Comparison of ENCODE assay signal across 18 cellular contexts in genomic region chr17:50658602-50659001, GRCh38. TPM values are rescaled to one million over a fixed set of nuclear protein-coding genes. Genes with fewer than 3 reads are reported as not detected.
"Had no signal": no experiment of that assay in that cellular context is flagged by ENCODE, and none has a peak within 500 bp of the region (broad histone marks: within the 10 kb centered on the region; RNA-seq: fewer than 3 reads in every experiment).

No MANE protein-coding gene starts in this region.

- H3K4me3 Mint-ChIP-seq: activated naive CD4-positive, alpha-beta T cell treated with anti-CD3 and anti-CD28 coated beads, Interleukin-2, amount 50 U/mL, for 24 hours; nephron; stimulated activated naive CD8-positive, alpha-beta T cell treated with anti-CD3 and anti-CD28 coated beads, Interleukin-15, Interleukin-2, amounts not matched to agents 100 ng/mL and 50 ng/mL, for 24 hours; WTC11 had no signal

- H3K27me3 Mint-ChIP-seq: activated naive CD4-positive, alpha-beta T cell treated with anti-CD3 and anti-CD28 coated beads, Interleukin-2, amount 50 U/mL, for 24 hours; stimulated activated naive CD8-positive, alpha-beta T cell treated with anti-CD3 and anti-CD28 coated beads, Interleukin-15, Interleukin-2, amounts not matched to agents 100 ng/mL and 50 ng/mL, for 24 hours had no signal

- H3K9me3 ChIP-seq: psoas muscle, uterus had no signal

- H3K27ac Mint-ChIP-seq: activated naive CD4-positive, alpha-beta T cell treated with anti-CD3 and anti-CD28 coated beads, Interleukin-2, amount 50 U/mL, for 24 hours; activated T-helper 2 cell treated with anti-CD3 and anti-CD28 coated beads, Interferon-gamma antibody, Interleukin-2, Interleukin-4, amounts not matched to agents 10 μg/mL and 5 μg/mL and 100 μg/mL, durations not matched to agents 14 hours and 24 hours and 36 hours; nephron; stimulated activated naive CD8-positive, alpha-beta T cell treated with anti-CD3 and anti-CD28 coated beads, Interleukin-15, Interleukin-2, amounts not matched to agents 100 ng/mL and 50 ng/mL, for 24 hours had no signal

- H3K27me3 ChIP-seq: brain microvascular endothelial cell, uterus had no signal

- H3K4me3 ChIP-seq: psoas muscle, uterus had no signal

- H3K9me3 Mint-ChIP-seq: activated naive CD4-positive, alpha-beta T cell treated with anti-CD3 and anti-CD28 coated beads, Interleukin-2, amount 50 U/mL, for 24 hours; activated T-helper 2 cell treated with anti-CD3 and anti-CD28 coated beads, Interferon-gamma antibody, Interleukin-2, Interleukin-4, amounts not matched to agents 10 μg/mL and 5 μg/mL and 100 μg/mL, durations not matched to agents 14 hours and 24 hours and 36 hours; stimulated activated naive CD8-positive, alpha-beta T cell treated with anti-CD3 and anti-CD28 coated beads, Interleukin-15, Interleukin-2, amounts not matched to agents 100 ng/mL and 50 ng/mL, for 24 hours; WTC11 had no signal

- H3K27ac ChIP-seq: brain microvascular endothelial cell, psoas muscle, uterus had no signal

- H3K36me3 Mint-ChIP-seq: activated naive CD4-positive, alpha-beta T cell treated with anti-CD3 and anti-CD28 coated beads, Interleukin-2, amount 50 U/mL, for 24 hours; WTC11 had no signal

- H3K36me3 ChIP-seq: brain microvascular endothelial cell, uterus had no signal

- DNase-seq: activated CD4-positive, alpha-beta T cell treated with anti-CD3 and anti-CD28 coated beads for 48 hours; activated CD8-positive, alpha-beta memory T cell treated with anti-CD3 and anti-CD28 coated beads for 24 hours; amygdala; brain microvascular endothelial cell; cerebellar nuclear complex; dermis blood vessel endothelial cell; hypothalamus; left colon; psoas muscle; stimulated activated CD4-positive, alpha-beta T cell treated with anti-CD3 and anti-CD28 coated beads, Interleukin-4, amount 100 ng/mL, for 1 hour; stimulated activated CD8-positive, alpha-beta memory T cell treated with anti-CD3 and anti-CD28 coated beads, Interleukin-4, amount 100 ng/mL, for 48 hours; uterus had no signal

- ATAC-seq: left colon, psoas muscle had no signal

RNA-seq across cellular contexts. Expression of gene ABCC3, which starts 23.9 kb away (rescaled TPM):
- total RNA-seq: activated T-helper 2 cell treated with anti-CD3 and anti-CD28 coated beads, Interferon-gamma antibody, Interleukin-2, Interleukin-4, amounts not matched to agents 10 μg/mL and 5 μg/mL and 100 μg/mL, durations not matched to agents 14 hours and 24 hours and 36 hours; T-helper 1 cell treated with Interleukin-12 subunit alpha and Interleukin-12 subunit beta and Interleukin-4 antibody, amounts not matched to agents 30 ng/mL and 1 ng/mL, for 36 hours had no signal
